In the genomic region with DNA sequence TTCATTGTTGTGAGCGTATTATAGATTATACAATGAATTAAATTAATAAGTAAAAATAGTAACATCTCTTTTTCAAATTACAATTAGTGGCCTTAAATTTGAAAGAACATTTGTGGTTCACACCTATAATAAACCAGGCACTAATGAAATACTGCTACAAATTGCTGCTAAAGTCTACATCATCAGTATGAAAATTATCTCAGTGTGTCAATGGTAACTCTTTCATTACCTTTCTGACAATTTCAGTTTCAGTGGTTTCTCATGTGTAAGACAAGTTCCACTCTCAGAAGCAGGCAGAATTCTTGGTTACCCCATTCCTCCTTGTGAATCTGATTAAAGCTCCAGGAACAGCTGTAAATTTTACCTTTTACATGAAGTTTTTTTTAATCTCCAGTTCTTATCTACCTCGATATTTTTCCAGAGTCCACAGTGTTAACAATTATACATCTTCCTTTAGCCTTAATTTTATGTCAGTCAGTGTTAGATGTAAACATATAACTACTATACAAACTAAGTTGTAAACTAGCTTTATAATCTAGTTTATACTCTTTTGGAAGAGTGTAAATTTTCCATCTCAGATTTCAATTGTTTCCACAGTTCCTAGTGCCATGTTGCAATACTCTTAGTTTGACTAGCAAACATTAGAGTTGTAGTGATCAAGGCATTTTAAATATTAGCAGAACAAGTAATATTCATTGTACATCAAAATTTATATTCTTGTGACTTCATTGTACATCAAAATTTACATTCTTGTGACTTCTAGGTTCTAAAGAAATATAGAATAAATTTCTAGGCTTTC, we compare ENCODE assay signal across 16 cellular contexts.
"Had no signal": no experiment of that assay in that cellular context is flagged by ENCODE, and none has a peak within 500 bp of the region (broad histone marks: within the 10 kb centered on the region; RNA-seq: fewer than 3 reads in every experiment).

No MANE protein-coding gene starts in this region.

- DNase-seq: activated CD4-positive, alpha-beta T cell treated with anti-CD3 and anti-CD28 coated beads for 1 hour; activated gamma-delta T cell; heart left ventricle; kidney; sigmoid colon; stimulated activated CD4-positive, alpha-beta T cell treated with anti-CD3 and anti-CD28 coated beads, Interleukin-4, amount 100 ng/mL, for 24 hours; stomach; WERI-Rb-1 had no signal

- H3K4me1 ChIP-seq: ascending aorta, gastroesophageal sphincter, heart left ventricle, stomach had no signal

- ATAC-seq: gastroesophageal sphincter; heart left ventricle; left lobe of liver; natural killer cell treated with Interleukin-12 subunit alpha and Interleukin-12 subunit beta and Interleukin-15 and Interleukin-18, amount 100 ng/mL, for 72 hours; stimulated activated effector memory CD8-positive, alpha-beta T cell treated with anti-CD3 and anti-CD28 coated beads, Interleukin-12 subunit alpha, Interleukin-12 subunit beta, amount 100 ng/mL, for 72 hours had no signal

- H3K36me3 ChIP-seq: ascending aorta, gastroesophageal sphincter, heart left ventricle, neutrophil, sigmoid colon, stomach, WERI-Rb-1 had no signal

- H3K27me3 ChIP-seq: ascending aorta, gastroesophageal sphincter, heart left ventricle, neutrophil, sigmoid colon, stomach had no signal

- H3K9me3 ChIP-seq: ascending aorta, gastroesophageal sphincter, heart left ventricle, neutrophil, sigmoid colon, stomach had no signal

- H3K4me3 ChIP-seq: ascending aorta, coronary artery, gastroesophageal sphincter, heart left ventricle, lung, sigmoid colon, stomach had no signal

- H3K27ac ChIP-seq: ascending aorta, coronary artery, gastroesophageal sphincter, heart left ventricle, neutrophil, sigmoid colon, stomach, WERI-Rb-1 had no signal
